Comparison of ENCODE assay signal across 1 cellular context in genomic region chr3:136490646-136491405, GRCh38.
TF ChIP-seq lines count a peak whose summit lies in the region.

No MANE protein-coding gene starts in this region.

TF ChIP-seq in IMR-90, 13 proteins besides CTCF, POLR2A, EP300 and RAD21 (continued from another document):
- TF ChIP-seq ELK1 (IDR thresholded peaks at IDR 0.05; ENCODE audit: borderline replicate concordance, low read depth, low read length) (no peak), MAFK (IDR thresholded peaks at IDR 0.05; ENCODE audit: low read depth, low read length) (no peak), CEBPB (IDR thresholded peaks at IDR 0.05; ENCODE audit: low read depth, low read length) (no peak), MXI1 (IDR thresholded peaks at IDR 0.05; ENCODE audit: borderline replicate concordance, low read depth, low read length) (no peak), SMC3 (IDR thresholded peaks at IDR 0.05; ENCODE audit: low read depth, low read length) (no peak), CHD1 (IDR thresholded peaks at IDR 0.05; ENCODE audit: low read depth, low read length) (no peak), RCOR1 (IDR thresholded peaks at IDR 0.05; ENCODE audit: insufficient replicate concordance, low read length) (no peak), MAZ (IDR thresholded peaks at IDR 0.05; ENCODE audit: borderline replicate concordance, low read depth, low read length) (no peak), RFX5 (IDR thresholded peaks at IDR 0.05; ENCODE audit: low read depth, low read length) (no peak), USF2 (IDR thresholded peaks at IDR 0.05; ENCODE audit: low read depth, low read length) (no peak), NFE2L2 (IDR thresholded peaks at IDR 0.05; ENCODE audit: low read depth, low read length) (no peak), BHLHE40 (IDR thresholded peaks at IDR 0.05; ENCODE audit: low read depth, low read length) (no peak)
